12 cellular contexts compared by ENCODE assay signal in genomic region chr4:139858436-139859225, GRCh38.
DNase-seq lines count a peak whose midpoint lies in the region; ATAC-seq and TF ChIP-seq lines count a peak whose summit lies in the region.
"Had no signal": no experiment of that assay in that cellular context is flagged by ENCODE, and none has a peak within 500 bp of the region (broad histone marks: within the 10 kb centered on the region; RNA-seq: fewer than 3 reads in every experiment).

No MANE protein-coding gene starts in this region.

- 93 to 96% methylated on average over 8 of the region's 8 CpGs for WGBS in endodermal cell (ENCODE audit: insufficient coverage in 1 of 2, insufficient read length in 1 of 2), 2 experiments
- WGBS in suprapubic skin: 84% methylated on average over 8 of the region's 8 CpGs

- H3K27me3 Mint-ChIP-seq in endodermal cell (ENCODE audit: insufficient read depth): no peaks in the 10 kb centered on the region

- peaks cover 16% of the 10 kb centered on the region for H3K36me3 ChIP-seq in endodermal cell (ENCODE audit: control insufficient read depth, insufficient read depth, low read length)
- H3K36me3 ChIP-seq in suprapubic skin: no peaks in the 10 kb centered on the region
- H3K36me3 ChIP-seq: thoracic aorta had no signal

- H3K27me3 ChIP-seq in endodermal cell (ENCODE audit: control insufficient read depth, insufficient read depth, low read length, poor library complexity, severe bottlenecking) (no peaks in the 10 kb centered on the region), suprapubic skin (no peaks in the 10 kb centered on the region)

- H3K36me3 Mint-ChIP-seq in endodermal cell (ENCODE audit: low read depth): peaks cover 7% of the 10 kb centered on the region

- no peak overlapping the region for H3K9ac ChIP-seq in endodermal cell (ENCODE audit: extremely low read depth, low read length, poor library complexity, severe bottlenecking)

- TF ChIP-seq CTCF in endodermal cell (conservative IDR thresholded peaks at IDR 0.05): no peak
- no peak for TF ChIP-seq CTCF in suprapubic skin (IDR thresholded peaks at IDR 0.05)

- no peak overlapping the region for H3K4me3 ChIP-seq in endodermal cell (ENCODE audit: low read length)
- no peak overlapping the region for H3K4me3 ChIP-seq in suprapubic skin
- H3K4me3 ChIP-seq: thoracic aorta had no signal

- H3K27ac ChIP-seq in endodermal cell (ENCODE audit: low read depth, low read length) (no peak overlapping the region), suprapubic skin (no peak overlapping the region)
- H3K27ac ChIP-seq: thoracic aorta had no signal

- no peak overlapping the region for H3K4me3 Mint-ChIP-seq in endodermal cell

- H3K9me3 ChIP-seq in endodermal cell (ENCODE audit: control insufficient read depth, low read length) (no peaks in the 10 kb centered on the region), suprapubic skin (no peaks in the 10 kb centered on the region)
- H3K9me3 ChIP-seq: thoracic aorta had no signal

- H3K4me1 Mint-ChIP-seq in endodermal cell: peaks cover 66% of the 10 kb centered on the region

- DNase-seq in endodermal cell (no peak), EL (no peak), HuH-7.5 (ENCODE audit: low spot score) (no peak), suprapubic skin (ENCODE audit: low spot score in 2 of 2) (no peak)
- DNase-seq: IMR-90, PC-3, small intestine had no signal

- peak overlapping the region; percentile 56 for H3K27ac Mint-ChIP-seq in endodermal cell

- H3K9me3 Mint-ChIP-seq in endodermal cell: no peaks in the 10 kb centered on the region

- H3K4me1 ChIP-seq in endodermal cell (ENCODE audit: control insufficient read depth, insufficient read depth, low read length): peaks cover 27% of the 10 kb centered on the region
- no peaks in the 10 kb centered on the region for H3K4me1 ChIP-seq in suprapubic skin

- TF ChIP-seq EP300 in suprapubic skin (IDR thresholded peaks at IDR 0.05): no peak

- peak; percentile 95 for ATAC-seq in GM18502 (IDR thresholded peaks at IDR 0.05; ENCODE audit: poor library complexity, unreplicated experiment)
- ATAC-seq in GM19438 (IDR thresholded peaks at IDR 0.05; ENCODE audit: low read depth, unreplicated experiment): peak; percentile 90
- ATAC-seq in HG03045 (IDR thresholded peaks at IDR 0.05; ENCODE audit: unreplicated experiment): peak; percentile 96
- no peak for ATAC-seq in esophagus mucosa
- ATAC-seq: PC-3 had no signal

- no peak for TF ChIP-seq POLR2A in suprapubic skin (IDR thresholded peaks at IDR 0.05)
